8 cellular contexts compared by ENCODE assay signal in genomic region chr19:10271543-10272086, GRCh38. TPM values are rescaled to one million over a fixed set of nuclear protein-coding genes. Genes with fewer than 3 reads are reported as not detected.
DNase-seq lines count a peak whose midpoint lies in the region; ATAC-seq lines count a peak whose summit lies in the region.

No MANE protein-coding gene starts in this region.

- H3K27ac Mint-ChIP-seq in activated CD4-positive, alpha-beta memory T cell treated with anti-CD3 and anti-CD28 coated beads, Interleukin-2, amount 10 ng/mL, durations not matched to agents 7 days and 5 days, result peak overlapping the region; percentile 93

- H3K9me3 ChIP-seq in iPS-20b (ENCODE audit: insufficient read depth, low read depth, low read length), result no peaks in the 10 kb centered on the region

- peak; percentile 22 for ATAC-seq in HG02970 (IDR thresholded peaks at IDR 0.05; ENCODE audit: low FRiP score, unreplicated experiment)
- peak; percentile 11 for ATAC-seq in stimulated activated naive CD8-positive, alpha-beta T cell treated with anti-CD3 and anti-CD28 coated beads, Interleukin-15, Interleukin-2, amounts not matched to agents 100 U/mL and 50 U/mL, for 24 hours
- ATAC-seq in GM19351 (IDR thresholded peaks at IDR 0.05; ENCODE audit: unreplicated experiment), result no peak

- POLR2A ChIA-PET in activated CD4-positive, alpha-beta memory T cell treated with anti-CD3 and anti-CD28 coated beads, Interleukin-2, amount 10 ng/mL, durations not matched to agents 7 days and 5 days (lab: Charles Lee), result interaction anchor here (0.6 to 4.3 kb wide), 29 partner anchors 8 to 296 kb away, joined by 3 to 105 read pairs (median 8); partner anchors contain the start of genes CDC37, DNMT1, ICAM4 and ICAM5

- no peaks in the 10 kb centered on the region for H3K36me3 ChIP-seq in iPS-20b (ENCODE audit: insufficient read depth, low read depth, low read length)

- CTCF ChIA-PET in activated CD4-positive, alpha-beta memory T cell treated with anti-CD3 and anti-CD28 coated beads, Interleukin-2, amount 10 ng/mL, durations not matched to agents 7 days and 5 days (lab: Charles Lee), result interaction anchor here (0.5 to 10.1 kb wide), 26 partner anchors 9 to 298 kb away, joined by 3 to 238 read pairs (median 6); partner anchors contain the start of genes CDC37, ICAM4, ICAM5 and RAVER1

- peaks cover 1% of the 10 kb centered on the region for H3K27me3 Mint-ChIP-seq in activated CD4-positive, alpha-beta memory T cell treated with anti-CD3 and anti-CD28 coated beads, Interleukin-2, amount 10 ng/mL, durations not matched to agents 7 days and 5 days

- no peak overlapping the region for H3K27ac ChIP-seq in iPS-20b (ENCODE audit: low read length)

- peaks cover 51% of the 10 kb centered on the region for H3K4me1 Mint-ChIP-seq in activated CD4-positive, alpha-beta memory T cell treated with anti-CD3 and anti-CD28 coated beads, Interleukin-2, amount 10 ng/mL, durations not matched to agents 7 days and 5 days

- H3K4me1 ChIP-seq in iPS-20b (ENCODE audit: insufficient read depth, low read length), result no peaks in the 10 kb centered on the region; the same call in 1 of the 2 replicates

- H3K4me3 ChIP-seq in iPS-20b (ENCODE audit: low read length), result peak overlapping the region; percentile 68; the same call in 1 of the 2 replicates

- H3K36me3 Mint-ChIP-seq in activated CD4-positive, alpha-beta memory T cell treated with anti-CD3 and anti-CD28 coated beads, Interleukin-2, amount 10 ng/mL, durations not matched to agents 7 days and 5 days (ENCODE audit: low read depth), result peaks cover 19% of the 10 kb centered on the region

- H3K9me3 Mint-ChIP-seq in activated CD4-positive, alpha-beta memory T cell treated with anti-CD3 and anti-CD28 coated beads, Interleukin-2, amount 10 ng/mL, durations not matched to agents 7 days and 5 days, result no peaks in the 10 kb centered on the region

- H3K27me3 ChIP-seq in iPS-20b (ENCODE audit: insufficient read depth, low read length), result peaks cover 43% of the 10 kb centered on the region

- peak overlapping the region; percentile 83 for H3K4me3 Mint-ChIP-seq in activated CD4-positive, alpha-beta memory T cell treated with anti-CD3 and anti-CD28 coated beads, Interleukin-2, amount 10 ng/mL, durations not matched to agents 7 days and 5 days

- H3K9ac ChIP-seq in iPS-20b (ENCODE audit: low read depth, low read length), result no peak overlapping the region; the same call in 1 of the 2 replicates

- DNase-seq in NCI-H82 (lab: John Stamatoyannopoulos, UW), result peak; percentile 47
- no peak for DNase-seq in NCI-H82 treated with DMSO at 0.1 percent for 48 hours (lab: John Stamatoyannopoulos, UW; ENCODE audit: unreplicated experiment)
- DNase-seq in activated CD4-positive, alpha-beta memory T cell treated with anti-CD3 and anti-CD28 coated beads, Interleukin-2, amount 10 ng/mL, durations not matched to agents 7 days and 5 days, result peak; percentile 26
- DNase-seq in stimulated activated naive CD8-positive, alpha-beta T cell treated with anti-CD3 and anti-CD28 coated beads, Interleukin-15, Interleukin-2, amounts not matched to agents 100 U/mL and 50 U/mL, for 24 hours, result peak; percentile 57
- no peak for DNase-seq in AG08395 (ENCODE audit: low spot score)

RNA-seq across cellular contexts. Expression of gene ICAM1, which starts 0.7 kb away (rescaled TPM):
- 10 to 100 TPM; 23.8 to 24.3 TPM for total RNA-seq in activated CD4-positive, alpha-beta memory T cell treated with anti-CD3 and anti-CD28 coated beads, Interleukin-2, amount 10 ng/mL, durations not matched to agents 7 days and 5 days

RNA-seq across cellular contexts. Expression of gene ICAM4, which starts 15.1 kb away (rescaled TPM):
- 1 to 10 TPM; 1.5 to 2.0 TPM for total RNA-seq in activated CD4-positive, alpha-beta memory T cell treated with anti-CD3 and anti-CD28 coated beads, Interleukin-2, amount 10 ng/mL, durations not matched to agents 7 days and 5 days

RNA-seq across cellular contexts. Expression of gene ICAM5, which starts 18.1 kb away (rescaled TPM):
- total RNA-seq in activated CD4-positive, alpha-beta memory T cell treated with anti-CD3 and anti-CD28 coated beads, Interleukin-2, amount 10 ng/mL, durations not matched to agents 7 days and 5 days, result 1 to 10 TPM in 1 of 2 experiments, under 1 TPM in 1; 0.53 to 1.1 TPM

RNA-seq across cellular contexts. Expression of gene MRPL4, which starts 19.6 kb away (rescaled TPM):
- 10 to 100 TPM; 55.4 to 58.6 TPM for total RNA-seq in activated CD4-positive, alpha-beta memory T cell treated with anti-CD3 and anti-CD28 coated beads, Interleukin-2, amount 10 ng/mL, durations not matched to agents 7 days and 5 days

RNA-seq across cellular contexts. Expression of gene ZGLP1, which starts 38.0 kb away (rescaled TPM):
- 1 to 10 TPM; 1.0 to 1.4 TPM for total RNA-seq in activated CD4-positive, alpha-beta memory T cell treated with anti-CD3 and anti-CD28 coated beads, Interleukin-2, amount 10 ng/mL, durations not matched to agents 7 days and 5 days

Comparison
In these comparisons a context has a peak if more than half of its experiments do, and no peak if none do; other contexts are left out.
1. DNase-seq: peak in NCI-H82 (single experiment), activated CD4-positive, alpha-beta memory T cell treated with anti-CD3 and anti-CD28 coated beads, Interleukin-2, amount 10 ng/mL, durations not matched to agents 7 days and 5 days (single experiment) and stimulated activated naive CD8-positive, alpha-beta T cell treated with anti-CD3 and anti-CD28 coated beads, Interleukin-15, Interleukin-2, amounts not matched to agents 100 U/mL and 50 U/mL, for 24 hours (single experiment); none in NCI-H82 treated with DMSO at 0.1 percent for 48 hours (single experiment) and AG08395 (single experiment).